In genomic region chr6:149084026-149084425, GRCh38 we compare ENCODE assay signal across 16 cellular contexts.
A peak's percentile ranks its signal among the peaks of the same experiment; 100 is the strongest.
DNase-seq lines count a peak whose midpoint lies in the region; ATAC-seq lines count a peak whose summit lies in the region.
"Had no signal": no experiment of that assay in that cellular context is flagged by ENCODE, and none has a peak within 500 bp of the region (broad histone marks: within the 10 kb centered on the region; RNA-seq: fewer than 3 reads in every experiment).

No MANE protein-coding gene starts in this region.

- no peaks in the 10 kb centered on the region for H3K27me3 ChIP-seq in naive thymus-derived CD4-positive, alpha-beta T cell (ENCODE audit: control insufficient read depth in 2 of 2, insufficient read depth in 2 of 2, low read length in 2 of 2)

- H3K4me1 ChIP-seq in naive thymus-derived CD4-positive, alpha-beta T cell (ENCODE audit: control insufficient read depth in 2 of 2, insufficient read depth in 2 of 2, low read length in 2 of 2) = peaks cover 16 to 25% of the 10 kb centered on the region in 2 donors

- peak overlapping the region; percentile 72 for H3K4me3 Mint-ChIP-seq in activated naive CD8-positive, alpha-beta T cell treated with anti-CD3 and anti-CD28 coated beads, Interleukin-2, amount 10 ng/mL, durations not matched to agents 7 days and 5 days
- no peak overlapping the region for H3K4me3 Mint-ChIP-seq in activated naive CD8-positive, alpha-beta T cell treated with anti-CD3 and anti-CD28 coated beads for 36 hours
- peak overlapping the region; percentile 79 for H3K4me3 Mint-ChIP-seq in activated CD4-positive, alpha-beta memory T cell treated with anti-CD3 and anti-CD28 coated beads, Interleukin-2, amount 10 ng/mL, durations not matched to agents 7 days and 5 days
- peak overlapping the region in 2 of 10 donors; percentile 15 to 87 for H3K4me3 Mint-ChIP-seq in naive thymus-derived CD4-positive, alpha-beta T cell
- H3K4me3 Mint-ChIP-seq: GM23338 had no signal

- DNase-seq in activated naive CD8-positive, alpha-beta T cell treated with anti-CD3 and anti-CD28 coated beads, Interleukin-2, amount 10 ng/mL, durations not matched to agents 7 days and 5 days = no peak
- DNase-seq in activated naive CD8-positive, alpha-beta T cell treated with anti-CD3 and anti-CD28 coated beads for 36 hours = no peak
- DNase-seq in RPMI8226 = peak; percentile 31
- no peak for DNase-seq in activated CD4-positive, alpha-beta memory T cell treated with anti-CD3 and anti-CD28 coated beads, Interleukin-2, amount 10 ng/mL, durations not matched to agents 7 days and 5 days
- no peak for DNase-seq in naive thymus-derived CD4-positive, alpha-beta T cell
- no peak for DNase-seq in AML-193 (lab: John Stamatoyannopoulos, UW)
- DNase-seq: EL, IMR-90, Kasumi-1, NCI-H1417, NCI-H1930, NCI-H2171, SIG-M5 had no signal

- H3K36me3 Mint-ChIP-seq in activated naive CD8-positive, alpha-beta T cell treated with anti-CD3 and anti-CD28 coated beads, Interleukin-2, amount 10 ng/mL, durations not matched to agents 7 days and 5 days = peaks cover 27% of the 10 kb centered on the region
- peaks cover 1% of the 10 kb centered on the region for H3K36me3 Mint-ChIP-seq in activated naive CD8-positive, alpha-beta T cell treated with anti-CD3 and anti-CD28 coated beads for 36 hours
- peaks cover 35% of the 10 kb centered on the region for H3K36me3 Mint-ChIP-seq in activated CD4-positive, alpha-beta memory T cell treated with anti-CD3 and anti-CD28 coated beads, Interleukin-2, amount 10 ng/mL, durations not matched to agents 7 days and 5 days (ENCODE audit: low read depth)
- peaks cover 0 to 34% (median 0%) of the 10 kb centered on the region in 5 donors for H3K36me3 Mint-ChIP-seq in naive thymus-derived CD4-positive, alpha-beta T cell

- no peak for ATAC-seq in activated naive CD8-positive, alpha-beta T cell treated with anti-CD3 and anti-CD28 coated beads, Interleukin-2, amount 10 ng/mL, durations not matched to agents 7 days and 5 days (ENCODE audit: low read depth)
- no peak for ATAC-seq in naive thymus-derived CD4-positive, alpha-beta T cell
- ATAC-seq in GM18520 (IDR thresholded peaks at IDR 0.05; ENCODE audit: unreplicated experiment) (no peak), GM19463 (IDR thresholded peaks at IDR 0.05; ENCODE audit: unreplicated experiment) (no peak)
- ATAC-seq: GM23338 had no signal

- no peaks in the 10 kb centered on the region for H3K9me3 ChIP-seq in naive thymus-derived CD4-positive, alpha-beta T cell (ENCODE audit: control insufficient read depth in 2 of 3, low read length in 3 of 3)

- H3K27ac Mint-ChIP-seq in activated naive CD8-positive, alpha-beta T cell treated with anti-CD3 and anti-CD28 coated beads, Interleukin-2, amount 10 ng/mL, durations not matched to agents 7 days and 5 days = peak overlapping the region; percentile 48
- H3K27ac Mint-ChIP-seq in activated naive CD8-positive, alpha-beta T cell treated with anti-CD3 and anti-CD28 coated beads for 36 hours = no peak overlapping the region
- peak overlapping the region; percentile 96 for H3K27ac Mint-ChIP-seq in activated CD4-positive, alpha-beta memory T cell treated with anti-CD3 and anti-CD28 coated beads, Interleukin-2, amount 10 ng/mL, durations not matched to agents 7 days and 5 days
- peak overlapping the region in 6 of 9 donors; percentile 17 to 90 (median 48) for H3K27ac Mint-ChIP-seq in naive thymus-derived CD4-positive, alpha-beta T cell
- H3K27ac Mint-ChIP-seq: GM23338 had no signal

- H3K27ac ChIP-seq in naive thymus-derived CD4-positive, alpha-beta T cell (ENCODE audit: low read depth, low read length) = no peak overlapping the region

- H3K27me3 Mint-ChIP-seq in activated naive CD8-positive, alpha-beta T cell treated with anti-CD3 and anti-CD28 coated beads, Interleukin-2, amount 10 ng/mL, durations not matched to agents 7 days and 5 days = no peaks in the 10 kb centered on the region
- H3K27me3 Mint-ChIP-seq in activated naive CD8-positive, alpha-beta T cell treated with anti-CD3 and anti-CD28 coated beads for 36 hours = no peaks in the 10 kb centered on the region
- H3K27me3 Mint-ChIP-seq in activated CD4-positive, alpha-beta memory T cell treated with anti-CD3 and anti-CD28 coated beads, Interleukin-2, amount 10 ng/mL, durations not matched to agents 7 days and 5 days = no peaks in the 10 kb centered on the region
- H3K27me3 Mint-ChIP-seq in naive thymus-derived CD4-positive, alpha-beta T cell = no peaks in the 10 kb centered on the region

- H3K36me3 ChIP-seq in naive thymus-derived CD4-positive, alpha-beta T cell (ENCODE audit: control insufficient read depth in 2 of 3, insufficient read depth in 3 of 3, low read length in 3 of 3) = no peaks in the 10 kb centered on the region

- H3K4me3 ChIP-seq in naive thymus-derived CD4-positive, alpha-beta T cell (ENCODE audit: low read length) = no peak overlapping the region
- H3K4me3 ChIP-seq: GM23338 had no signal

- POLR2A ChIA-PET in activated naive CD8-positive, alpha-beta T cell treated with anti-CD3 and anti-CD28 coated beads, Interleukin-2, amount 10 ng/mL, durations not matched to agents 7 days and 5 days (lab: Charles Lee) = interaction anchor here (0.5 to 1.7 kb wide), 4 partner anchors 18 to 241 kb away, joined by 3 to 6 read pairs (median 6); partner anchors contain the start of gene TAB2
- POLR2A ChIA-PET in activated CD4-positive, alpha-beta memory T cell treated with anti-CD3 and anti-CD28 coated beads, Interleukin-2, amount 10 ng/mL, durations not matched to agents 7 days and 5 days (lab: Charles Lee) = interaction anchor here (0.7 to 11.0 kb wide), 24 partner anchors 9 to 348 kb away, joined by 3 to 235 read pairs (median 5); partner anchors contain the start of gene TAB2
- POLR2A ChIA-PET in naive thymus-derived CD4-positive, alpha-beta T cell (lab: Charles Lee) = interaction anchor here (1.2 to 1.5 kb wide), 2 partner anchors 56 to 197 kb away, joined by 3 read pairs; no protein-coding TSS in a partner anchor

- H3K9me3 Mint-ChIP-seq in activated naive CD8-positive, alpha-beta T cell treated with anti-CD3 and anti-CD28 coated beads, Interleukin-2, amount 10 ng/mL, durations not matched to agents 7 days and 5 days = no peaks in the 10 kb centered on the region
- no peaks in the 10 kb centered on the region for H3K9me3 Mint-ChIP-seq in activated naive CD8-positive, alpha-beta T cell treated with anti-CD3 and anti-CD28 coated beads for 36 hours
- no peaks in the 10 kb centered on the region for H3K9me3 Mint-ChIP-seq in activated CD4-positive, alpha-beta memory T cell treated with anti-CD3 and anti-CD28 coated beads, Interleukin-2, amount 10 ng/mL, durations not matched to agents 7 days and 5 days
- peaks cover 0 to under 1% (median 0%) of the 10 kb centered on the region in 11 donors for H3K9me3 Mint-ChIP-seq in naive thymus-derived CD4-positive, alpha-beta T cell
- H3K9me3 Mint-ChIP-seq: GM23338 had no signal

- intact Hi-C loops in naive thymus-derived CD4-positive, alpha-beta T cell (cut with micrococcal nuclease) = loop anchor here in 1 of 2 donors (5.0 kb wide), 1 partner anchor 283 kb away; no protein-coding TSS in a partner anchor

- H3K4me1 Mint-ChIP-seq in activated naive CD8-positive, alpha-beta T cell treated with anti-CD3 and anti-CD28 coated beads, Interleukin-2, amount 10 ng/mL, durations not matched to agents 7 days and 5 days = peaks cover 61% of the 10 kb centered on the region
- H3K4me1 Mint-ChIP-seq in activated naive CD8-positive, alpha-beta T cell treated with anti-CD3 and anti-CD28 coated beads for 36 hours = peaks cover 50% of the 10 kb centered on the region
- H3K4me1 Mint-ChIP-seq in activated CD4-positive, alpha-beta memory T cell treated with anti-CD3 and anti-CD28 coated beads, Interleukin-2, amount 10 ng/mL, durations not matched to agents 7 days and 5 days = peaks cover 86% of the 10 kb centered on the region
- peaks cover 10 to 86% (median 38%) of the 10 kb centered on the region in 7 donors for H3K4me1 Mint-ChIP-seq in naive thymus-derived CD4-positive, alpha-beta T cell

- CTCF ChIA-PET in activated CD4-positive, alpha-beta memory T cell treated with anti-CD3 and anti-CD28 coated beads, Interleukin-2, amount 10 ng/mL, durations not matched to agents 7 days and 5 days (lab: Charles Lee) = interaction anchor here (1.0 to 4.9 kb wide), 9 partner anchors 11 to 348 kb away, joined by 3 to 70 read pairs (median 7); no protein-coding TSS in a partner anchor
- CTCF ChIA-PET in naive thymus-derived CD4-positive, alpha-beta T cell (lab: Charles Lee) = interaction anchor here (1.4 to 2.8 kb wide), 3 partner anchors 46 to 348 kb away, joined by 3 to 14 read pairs (median 5); no protein-coding TSS in a partner anchor
